Comparison of ENCODE assay signal across 27 cellular contexts in genomic region chr13:24890256-24890655, GRCh38.
"Had no signal": no experiment of that assay in that cellular context is flagged by ENCODE, and none has a peak within 500 bp of the region (broad histone marks: within the 10 kb centered on the region; RNA-seq: fewer than 3 reads in every experiment).

No MANE protein-coding gene starts in this region.

- ATAC-seq: activated naive CD4-positive, alpha-beta T cell treated with anti-CD3 and anti-CD28 coated beads, Interleukin-2, amount 50 U/mL, for 72 hours; activated T-cell treated with anti-CD3 and anti-CD28 coated beads, Interleukin-2, amount 50 U/mL, for 72 hours; WTC11 had no signal

- FAIRE-seq: bronchial epithelial cell, endometrium, endothelial cell of umbilical vein, frontal cortex had no signal

- DNase-seq: activated CD4-positive, alpha-beta memory T cell treated with anti-CD3 and anti-CD28 coated beads, Interleukin-2, amount 10 ng/mL, durations not matched to agents 7 days and 5 days; activated CD4-positive, alpha-beta T cell treated with anti-CD3 and anti-CD28 coated beads for 1 hour; activated CD4-positive, alpha-beta T cell treated with anti-CD3 and anti-CD28 coated beads for 4 hours; activated CD4-positive, alpha-beta T cell treated with anti-CD3 and anti-CD28 coated beads, Interleukin-2, amount 10 ng/mL, durations not matched to agents 7 days and 5 days; activated CD4-positive, alpha-beta T cell treated with anti-CD3 and anti-CD28 coated beads, Interleukin-2, amount 50 U/mL, for 4 hours; activated CD8-positive, alpha-beta memory T cell treated with anti-CD3 and anti-CD28 coated beads, Interleukin-2, amount 50 U/mL, for 48 hours; activated gamma-delta T cell; activated naive CD4-positive, alpha-beta T cell; activated naive CD4-positive, alpha-beta T cell treated with anti-CD3 and anti-CD28 coated beads, Interleukin-2, amount 10 ng/mL, durations not matched to agents 7 days and 5 days; activated naive CD8-positive, alpha-beta T cell treated with anti-CD3 and anti-CD28 coated beads, Interleukin-2, amount 10 ng/mL, durations not matched to agents 7 days and 5 days; activated T-cell treated with anti-CD3 and anti-CD28 coated beads for 4 hours; activated T-cell treated with anti-CD3 and anti-CD28 coated beads, Interleukin-2, amount 50 U/mL, for 24 hours; activated T-cell treated with anti-CD3 and anti-CD28 coated beads, Interleukin-2, amount 50 U/mL, for 72 hours; dermis blood vessel endothelial cell; effector CD8-positive, alpha-beta T cell; foreskin fibroblast; head of caudate nucleus; T-helper 2 cell had no signal

- H3K27ac ChIP-seq: ascending aorta, coronary artery, epithelial cell of prostate had no signal

- H3K27me3 ChIP-seq: ascending aorta had no signal

- H3K4me3 ChIP-seq: ascending aorta, coronary artery had no signal

- H3K4me1 ChIP-seq: ascending aorta had no signal

- H3K9me3 ChIP-seq: ascending aorta had no signal
